Comparison of ENCODE assay signal across 24 cellular contexts in genomic region chr10:130804778-130805634, GRCh38.
"Had no signal": no experiment of that assay in that cellular context is flagged by ENCODE, and none has a peak within 500 bp of the region (broad histone marks: within the 10 kb centered on the region; RNA-seq: fewer than 3 reads in every experiment).

No MANE protein-coding gene starts in this region.

- H3K27ac ChIP-seq: body of pancreas, parathyroid adenoma, right atrium auricular region, stomach, thyroid gland, upper lobe of left lung had no signal

- H2AFZ ChIP-seq: parathyroid adenoma had no signal

- H3K9ac ChIP-seq: parathyroid adenoma had no signal

- H3K4me1 ChIP-seq: body of pancreas, parathyroid adenoma, right atrium auricular region, stomach, thyroid gland, upper lobe of left lung had no signal

- ATAC-seq: activated CD4-positive, alpha-beta T cell treated with anti-CD3 and anti-CD28 coated beads for 36 hours; body of pancreas; esophagus mucosa; left ventricle myocardium superior; stimulated activated naive B cell treated with anti-CD40 and anti-IgM and Interleukin-4, amounts not matched to agents 10 μg/mL and 1 μg/mL and 100 μg/mL, for 72 hours had no signal

- H3K27me3 Mint-ChIP-seq: activated B cell treated with CpG ODN at 0.5 μM for 24 hours; activated CD4-positive, alpha-beta T cell treated with anti-CD3 and anti-CD28 coated beads for 36 hours; activated naive CD8-positive, alpha-beta T cell; stimulated activated naive B cell treated with anti-CD40 and anti-IgM and Interleukin-4, amounts not matched to agents 10 μg/mL and 1 μg/mL and 100 μg/mL, for 72 hours had no signal

- H3K4me3 Mint-ChIP-seq: activated B cell treated with CpG ODN at 0.5 μM for 24 hours; activated CD4-positive, alpha-beta T cell treated with anti-CD3 and anti-CD28 coated beads for 36 hours; activated naive CD8-positive, alpha-beta T cell; stimulated activated naive B cell treated with anti-CD40 and anti-IgM and Interleukin-4, amounts not matched to agents 10 μg/mL and 1 μg/mL and 100 μg/mL, for 72 hours; T-helper 2 cell treated with Interferon-gamma antibody and Interleukin-4, amounts not matched to agents 5 μg/mL and 100 μg/mL, for 36 hours had no signal

- H3K4me3 ChIP-seq: body of pancreas, right atrium auricular region, stomach, thyroid gland, upper lobe of left lung had no signal

- H3K4me1 Mint-ChIP-seq: activated B cell treated with CpG ODN at 0.5 μM for 24 hours; activated CD4-positive, alpha-beta T cell treated with anti-CD3 and anti-CD28 coated beads for 36 hours; stimulated activated naive B cell treated with anti-CD40 and anti-IgM and Interleukin-4, amounts not matched to agents 10 μg/mL and 1 μg/mL and 100 μg/mL, for 72 hours had no signal

- DNase-seq: activated B cell treated with CpG ODN at 0.5 μM for 24 hours; activated CD4-positive, alpha-beta T cell treated with anti-CD3 and anti-CD28 coated beads for 36 hours; activated CD4-positive, alpha-beta T cell treated with anti-CD3 and anti-CD28 coated beads, Interleukin-2, amount 50 U/mL, for 4 hours; activated naive CD4-positive, alpha-beta T cell treated with Interleukin-2 at 50 U/mL for 16 hours; activated T-cell treated with anti-CD3 and anti-CD28 coated beads, Interleukin-2, amount 50 U/mL, for 48 hours; body of pancreas; cortex of kidney; foreskin fibroblast; hypothalamus; left ventricle myocardium superior; nucleus accumbens; stimulated activated CD4-positive, alpha-beta T cell treated with anti-CD3 and anti-CD28 coated beads, Interleukin-15, amount 100 ng/mL, for 24 hours; stimulated activated CD4-positive, alpha-beta T cell treated with anti-CD3 and anti-CD28 coated beads, Interleukin-2, amount 100 ng/mL, for 24 hours; stimulated activated naive B cell treated with anti-CD40 and anti-IgM and Interleukin-4, amounts not matched to agents 10 μg/mL and 1 μg/mL and 100 μg/mL, for 72 hours; stomach; T-helper 1 cell; thyroid gland; upper lobe of left lung had no signal

- H3K9me3 ChIP-seq: body of pancreas, right atrium auricular region, thyroid gland, upper lobe of left lung had no signal

- H3K27ac Mint-ChIP-seq: activated B cell treated with CpG ODN at 0.5 μM for 24 hours; activated CD4-positive, alpha-beta T cell treated with anti-CD3 and anti-CD28 coated beads for 36 hours; activated naive CD8-positive, alpha-beta T cell; activated T-helper 2 cell treated with anti-CD3 and anti-CD28 coated beads, Interferon-gamma antibody, Interleukin-2, Interleukin-4, amounts not matched to agents 10 μg/mL and 5 μg/mL and 100 μg/mL, durations not matched to agents 14 hours and 24 hours and 36 hours; stimulated activated naive B cell treated with anti-CD40 and anti-IgM and Interleukin-4, amounts not matched to agents 10 μg/mL and 1 μg/mL and 100 μg/mL, for 72 hours; T-helper 2 cell treated with Interferon-gamma antibody and Interleukin-4, amounts not matched to agents 5 μg/mL and 100 μg/mL, for 36 hours had no signal

- H3K79me2 ChIP-seq: parathyroid adenoma had no signal

- H3K36me3 Mint-ChIP-seq: activated naive CD8-positive, alpha-beta T cell; stimulated activated naive B cell treated with anti-CD40 and anti-IgM and Interleukin-4, amounts not matched to agents 10 μg/mL and 1 μg/mL and 100 μg/mL, for 72 hours had no signal

- H3K27me3 ChIP-seq: body of pancreas, right atrium auricular region, thyroid gland, upper lobe of left lung had no signal

- H3K36me3 ChIP-seq: right atrium auricular region, stomach, thyroid gland, upper lobe of left lung had no signal

- H3K9me3 Mint-ChIP-seq: activated T-helper 2 cell treated with anti-CD3 and anti-CD28 coated beads, Interferon-gamma antibody, Interleukin-2, Interleukin-4, amounts not matched to agents 10 μg/mL and 5 μg/mL and 100 μg/mL, durations not matched to agents 14 hours and 24 hours and 36 hours; T-helper 2 cell treated with Interferon-gamma antibody and Interleukin-4, amounts not matched to agents 5 μg/mL and 100 μg/mL, for 36 hours had no signal
